1 cellular context compared by ENCODE assay signal in genomic region chr10:102245101-102245931, GRCh38.
TF ChIP-seq lines count a peak whose summit lies in the region.

Gene GBF1 (plus strand): TSS chr10:102245532. CDS start chr10:102258939, 13,407 bp downstream.

TF ChIP-seq in HepG2, 621 proteins besides CTCF, POLR2A, EP300 and RAD21 (continued from another document and continues in another):
- TF ChIP-seq ARID3A (IDR thresholded peaks at IDR 0.05; ENCODE audit: low read depth, low read length) (peak; percentile 30; the same call in 1 of the 2 replicates), POLR2AphosphoS2 (IDR thresholded peaks at IDR 0.05; ENCODE audit: low read depth, low read length) (no peak), GZF1 (CRISPR knock-in tag; IDR thresholded peaks at IDR 0.05) (no peak), TBL1XR1 (IDR thresholded peaks at IDR 0.05; ENCODE audit: borderline replicate concordance, low read length, partially characterized antibody) (no peak), ELF1 (CRISPR knock-in tag; IDR thresholded peaks at IDR 0.05) (peak; percentile 64), FOSL1 (CRISPR knock-in tag; IDR thresholded peaks at IDR 0.05; ENCODE audit: borderline replicate concordance) (no peak), HNRNPL (IDR thresholded peaks at IDR 0.05; ENCODE audit: low read depth, low read length) (no peak), ZNF574 (CRISPR knock-in tag; IDR thresholded peaks at IDR 0.05) (peak; percentile 78), ZNF569 (CRISPR knock-in tag; IDR thresholded peaks at IDR 0.05; ENCODE audit: borderline replicate concordance) (no peak), TFDP2 (CRISPR knock-in tag; IDR thresholded peaks at IDR 0.05) (peak; percentile 77; the same call in 1 of the 2 replicates), BHLHE40 (IDR thresholded peaks at IDR 0.05; ENCODE audit: low read length) (no peak), ZSCAN9 (CRISPR knock-in tag; IDR thresholded peaks at IDR 0.05; ENCODE audit: borderline replicate concordance) (peak; percentile 31), RFXANK (CRISPR knock-in tag; IDR thresholded peaks at IDR 0.05) (peak; percentile 65; the same call in 1 of the 2 replicates), FOXK2 (IDR thresholded peaks at IDR 0.05) (no peak), ONECUT2 (CRISPR knock-in tag; IDR thresholded peaks at IDR 0.05) (no peak), NAIF1 (CRISPR knock-in tag; IDR thresholded peaks at IDR 0.05; ENCODE audit: borderline replicate concordance) (0 out of 2 replicates have a peak, but pooled peaks have one; percentile 49), RERE (CRISPR knock-in tag; IDR thresholded peaks at IDR 0.05; ENCODE audit: low read depth) (no peak), ZNF446 (CRISPR knock-in tag; IDR thresholded peaks at IDR 0.05) (no peak), ZNF431 (CRISPR knock-in tag; IDR thresholded peaks at IDR 0.05; ENCODE audit: borderline replicate concordance, low read depth) (peak; percentile 67; the same call in 1 of the 2 replicates), GLMP (CRISPR knock-in tag; IDR thresholded peaks at IDR 0.05; ENCODE audit: borderline replicate concordance) (no peak), ASH2L (IDR thresholded peaks at IDR 0.05; ENCODE audit: insufficient read length, low read depth, low read length) (peak; percentile 94), ZFP41 (CRISPR knock-in tag; IDR thresholded peaks at IDR 0.05; ENCODE audit: borderline replicate concordance) (no peak), TAF15 (IDR thresholded peaks at IDR 0.05; ENCODE audit: low read depth, low read length, poor library complexity, severe bottlenecking) (no peak), HNF4G (IDR thresholded peaks at IDR 0.05; ENCODE audit: borderline replicate concordance, low read depth, low read length) (no peak; the same call in 1 of the 2 replicates), HNF4G (CRISPR knock-in tag; IDR thresholded peaks at IDR 0.05; ENCODE audit: borderline replicate concordance, low read depth) (peak; percentile 72), NFAT5 (CRISPR knock-in tag; IDR thresholded peaks at IDR 0.05) (peak; percentile 76), STAG1 (CRISPR knock-in tag; IDR thresholded peaks at IDR 0.05) (no peak), ZNF75D (CRISPR knock-in tag; IDR thresholded peaks at IDR 0.05; ENCODE audit: borderline replicate concordance) (no peak), ZNF17 (CRISPR knock-in tag; IDR thresholded peaks at IDR 0.05) (no peak), MIER2 (CRISPR knock-in tag; IDR thresholded peaks at IDR 0.05) (no peak), ZNF772 (CRISPR knock-in tag; IDR thresholded peaks at IDR 0.05) (no peak), ZNF343 (CRISPR knock-in tag; IDR thresholded peaks at IDR 0.05) (no peak), ZNF432 (CRISPR knock-in tag; IDR thresholded peaks at IDR 0.05; ENCODE audit: borderline replicate concordance) (no peak), HNRNPLL (IDR thresholded peaks at IDR 0.05; ENCODE audit: low read depth, low read length, poor library complexity, severe bottlenecking) (peak; percentile 66), KAT2B (IDR thresholded peaks at IDR 0.05; ENCODE audit: borderline replicate concordance, low read depth, low read length) (no peak), SNAPC2 (CRISPR knock-in tag; IDR thresholded peaks at IDR 0.05) (no peak), ZNF224 (CRISPR knock-in tag; IDR thresholded peaks at IDR 0.05) (0 out of 2 replicates have a peak, but pooled peaks have one; percentile 47), ZNF816 (CRISPR knock-in tag; IDR thresholded peaks at IDR 0.05; ENCODE audit: borderline replicate concordance) (no peak), ZNF496 (CRISPR knock-in tag; IDR thresholded peaks at IDR 0.05; ENCODE audit: insufficient replicate concordance) (no peak), BRF2 (CRISPR knock-in tag; IDR thresholded peaks at IDR 0.05) (no peak), CREB3 (CRISPR knock-in tag; IDR thresholded peaks at IDR 0.05) (no peak), KLF12 (CRISPR knock-in tag; IDR thresholded peaks at IDR 0.05; ENCODE audit: borderline replicate concordance) (no peak), SRSF4 (IDR thresholded peaks at IDR 0.05; ENCODE audit: low read depth, low read length, poor library complexity, severe bottlenecking) (no peak), PTBP1 (IDR thresholded peaks at IDR 0.05; ENCODE audit: low read depth, low read length, poor library complexity, severe bottlenecking) (no peak), GLI4 (CRISPR knock-in tag; IDR thresholded peaks at IDR 0.05; ENCODE audit: borderline replicate concordance) (peak; percentile 29; the same call in 1 of the 2 replicates)
